ENCODE assay signal across 13 cellular contexts in genomic region chr21:31370281-31370892, GRCh38.
"Had no signal": no experiment of that assay in that cellular context is flagged by ENCODE, and none has a peak within 500 bp of the region (broad histone marks: within the 10 kb centered on the region; RNA-seq: fewer than 3 reads in every experiment).

No MANE protein-coding gene starts in this region.

- H3K4me1 Mint-ChIP-seq: memory B cell had no signal

- H3K4me1 ChIP-seq: upper lobe of right lung had no signal

- H3K27me3 Mint-ChIP-seq: activated naive CD4-positive, alpha-beta T cell treated with anti-CD3 and anti-CD28 coated beads, Interleukin-2, amount 50 U/mL, for 24 hours; stimulated activated naive B cell treated with anti-CD40 and anti-IgM and Interleukin-4, amounts not matched to agents 10 μg/mL and 1 μg/mL and 100 μg/mL, for 72 hours had no signal

- H3K9me3 Mint-ChIP-seq: activated CD4-positive, alpha-beta memory T cell treated with anti-CD3 and anti-CD28 coated beads, Interleukin-2, amount 10 ng/mL, durations not matched to agents 7 days and 5 days; activated naive CD4-positive, alpha-beta T cell treated with anti-CD3 and anti-CD28 coated beads, Interleukin-2, amount 50 U/mL, for 24 hours; activated T-helper 2 cell treated with anti-CD3 and anti-CD28 coated beads, Interferon-gamma antibody, Interleukin-2, Interleukin-4, amounts not matched to agents 10 μg/mL and 5 μg/mL and 100 μg/mL, durations not matched to agents 14 hours and 24 hours and 36 hours; T-helper 2 cell treated with Interferon-gamma antibody and Interleukin-4, amounts not matched to agents 5 μg/mL and 100 μg/mL, for 36 hours had no signal

- H3K27ac ChIP-seq: upper lobe of right lung had no signal

- ATAC-seq: activated CD4-positive, CD25-positive, alpha-beta regulatory T cell treated with anti-CD3 and anti-CD28 coated beads, Interleukin-2, amount 50 U/mL, for 24 hours; stimulated activated naive B cell treated with anti-CD40 and anti-IgM and Interleukin-4, amounts not matched to agents 10 μg/mL and 1 μg/mL and 100 μg/mL, for 72 hours; upper lobe of right lung had no signal

- H3K27me3 ChIP-seq: esophagus squamous epithelium, right atrium auricular region, upper lobe of right lung had no signal

- H3K9me3 ChIP-seq: esophagus squamous epithelium, right atrium auricular region, upper lobe of right lung had no signal

- DNase-seq: activated CD4-positive, alpha-beta memory T cell treated with anti-CD3 and anti-CD28 coated beads, Interleukin-2, amount 10 ng/mL, durations not matched to agents 7 days and 5 days; activated CD8-positive, alpha-beta memory T cell treated with anti-CD3 and anti-CD28 coated beads, Interleukin-2, amount 50 U/mL, for 48 hours; esophagus squamous epithelium; head of caudate nucleus; SHP77 treated with DMSO at 0.1 percent for 48 hours; stimulated activated naive B cell treated with anti-CD40 and anti-IgM and Interleukin-4, amounts not matched to agents 10 μg/mL and 1 μg/mL and 100 μg/mL, for 72 hours; upper lobe of right lung had no signal

- H3K36me3 ChIP-seq: esophagus squamous epithelium, right atrium auricular region, upper lobe of right lung had no signal

- H3K4me3 ChIP-seq: esophagus squamous epithelium, right atrium auricular region, upper lobe of right lung had no signal

- H3K4me3 Mint-ChIP-seq: activated CD4-positive, alpha-beta memory T cell treated with anti-CD3 and anti-CD28 coated beads, Interleukin-2, amount 10 ng/mL, durations not matched to agents 7 days and 5 days; activated naive CD4-positive, alpha-beta T cell treated with anti-CD3 and anti-CD28 coated beads, Interleukin-2, amount 50 U/mL, for 24 hours; memory B cell; stimulated activated naive B cell treated with anti-CD40 and anti-IgM and Interleukin-4, amounts not matched to agents 10 μg/mL and 1 μg/mL and 100 μg/mL, for 72 hours; T-helper 2 cell treated with Interferon-gamma antibody and Interleukin-4, amounts not matched to agents 5 μg/mL and 100 μg/mL, for 36 hours had no signal

- H3K27ac Mint-ChIP-seq: activated CD4-positive, alpha-beta memory T cell treated with anti-CD3 and anti-CD28 coated beads, Interleukin-2, amount 10 ng/mL, durations not matched to agents 7 days and 5 days; activated naive CD4-positive, alpha-beta T cell treated with anti-CD3 and anti-CD28 coated beads, Interleukin-2, amount 50 U/mL, for 24 hours; activated T-helper 2 cell treated with anti-CD3 and anti-CD28 coated beads, Interferon-gamma antibody, Interleukin-2, Interleukin-4, amounts not matched to agents 10 μg/mL and 5 μg/mL and 100 μg/mL, durations not matched to agents 14 hours and 24 hours and 36 hours; memory B cell; stimulated activated naive B cell treated with anti-CD40 and anti-IgM and Interleukin-4, amounts not matched to agents 10 μg/mL and 1 μg/mL and 100 μg/mL, for 72 hours; T-helper 2 cell treated with Interferon-gamma antibody and Interleukin-4, amounts not matched to agents 5 μg/mL and 100 μg/mL, for 36 hours had no signal

- H3K36me3 Mint-ChIP-seq: activated naive CD4-positive, alpha-beta T cell treated with anti-CD3 and anti-CD28 coated beads, Interleukin-2, amount 50 U/mL, for 24 hours; memory B cell; stimulated activated naive B cell treated with anti-CD40 and anti-IgM and Interleukin-4, amounts not matched to agents 10 μg/mL and 1 μg/mL and 100 μg/mL, for 72 hours had no signal
